In the genomic region with DNA sequence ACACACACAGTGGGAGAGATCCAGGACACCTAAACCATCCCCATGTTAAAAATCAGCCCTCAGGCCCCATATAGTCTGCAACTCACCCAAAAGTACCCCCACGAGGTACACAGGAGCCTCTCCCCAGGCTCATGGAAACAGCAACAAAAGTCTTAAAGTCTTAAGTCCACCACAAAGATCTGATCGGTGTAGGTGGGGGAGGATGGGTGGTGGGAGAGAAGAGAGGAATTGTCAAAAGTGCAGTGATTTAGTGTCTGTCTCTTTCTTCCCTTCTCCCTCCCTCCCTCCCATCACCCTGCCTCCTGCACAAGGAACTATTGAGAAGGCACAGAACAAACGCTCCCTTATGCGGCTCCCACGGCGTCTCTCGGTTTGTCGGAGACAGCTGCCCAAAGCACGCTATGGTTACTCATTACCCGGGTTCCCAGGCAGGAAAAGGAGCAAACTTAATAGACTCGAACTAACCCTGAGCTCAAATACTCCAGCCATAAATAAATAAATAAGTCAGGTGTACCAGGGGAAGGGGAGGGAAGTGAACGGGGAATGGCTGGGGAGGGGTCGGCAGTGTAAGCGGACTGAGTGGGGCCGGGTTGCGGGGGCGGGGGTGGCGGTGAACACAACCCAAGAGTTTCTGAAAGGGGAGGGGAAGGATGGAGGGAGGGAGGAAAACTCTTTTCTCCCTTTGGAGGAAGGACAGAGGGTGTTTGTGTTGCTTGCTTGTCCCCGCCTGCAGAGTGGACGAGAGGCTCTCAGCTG, we compare ENCODE assay signal across 9 cellular contexts.
DNase-seq lines count a peak whose midpoint lies in the region; ATAC-seq and TF ChIP-seq lines count a peak whose summit lies in the region.
"Had no signal": no experiment of that assay in that cellular context is flagged by ENCODE, and none has a peak within 500 bp of the region (broad histone marks: within the 10 kb centered on the region; RNA-seq: fewer than 3 reads in every experiment).

No MANE protein-coding gene starts in this region.

- H3K79me2 ChIP-seq in PC-9 (ENCODE audit: low read depth): no peaks in the 10 kb centered on the region

- H3K9me3 ChIP-seq in upper lobe of right lung: no peaks in the 10 kb centered on the region
- H3K9me3 ChIP-seq in PC-9 (ENCODE audit: insufficient read depth, low read depth): no peaks in the 10 kb centered on the region
- H3K9me3 ChIP-seq: SJCRH30 had no signal

- H3K4me2 ChIP-seq in PC-9: no peak overlapping the region

- H3K9me2 ChIP-seq in PC-9 (ENCODE audit: insufficient read depth): no peaks in the 10 kb centered on the region

- H3K4me3 ChIP-seq in upper lobe of right lung: no peak overlapping the region
- no peak overlapping the region for H3K4me3 ChIP-seq in PC-9
- H3K4me3 ChIP-seq: SJCRH30 had no signal

- POLR2A ChIA-PET in PC-9 (lab: Charles Lee; ENCODE audit: unreplicated experiment): no interaction called here

- DNase-seq in NCI-H510A treated with DMSO at 0.1 percent for 48 hours (lab: John Stamatoyannopoulos, UW) (peak; percentile 21), NCI-H510A (lab: John Stamatoyannopoulos, UW) (no peak), kidney glomerular epithelial cell (lab: John Stamatoyannopoulos, UW) (peak; percentile 95), upper lobe of right lung (no peak), SHP77 treated with DMSO at 0.1 percent for 48 hours (lab: John Stamatoyannopoulos, UW) (no peak), GOT3 (lab: John Stamatoyannopoulos, UW) (no peak), PC-9 (no peak)

- CTCF ChIA-PET in PC-9 (lab: Charles Lee): no interaction called here

- H4K20me1 ChIP-seq in PC-9 (ENCODE audit: insufficient read depth): no peaks in the 10 kb centered on the region

- intact Hi-C loops in upper lobe of right lung (cut with DNase I): no loop called here
- intact Hi-C loops in PC-9 (cut with micrococcal nuclease; ENCODE audit: unreplicated experiment): no loop called here

- H3K4me1 ChIP-seq in upper lobe of right lung (no peaks in the 10 kb centered on the region), PC-9 (replicated peaks; ENCODE audit: insufficient read depth) (peaks cover 51% of the 10 kb centered on the region)
- H3K4me1 ChIP-seq: SJCRH30 had no signal

- TF ChIP-seq CTCF in upper lobe of right lung (IDR thresholded peaks at IDR 0.05): no peak
- TF ChIP-seq CTCF in PC-9 (conservative IDR thresholded peaks at IDR 0.05): no peak

- peaks cover 37% of the 10 kb centered on the region for H3F3A ChIP-seq in PC-9 (ENCODE audit: insufficient read depth, low read depth)

- ATAC-seq in upper lobe of right lung: peak; percentile 38

- peaks cover 9% of the 10 kb centered on the region for H3K27me3 ChIP-seq in upper lobe of right lung
- H3K27me3 ChIP-seq in PC-9 (ENCODE audit: insufficient read depth, low read depth): no peaks in the 10 kb centered on the region

- H3K27ac ChIP-seq in angular gyrus (ENCODE audit: low read depth, low read length) (peak overlapping the region; percentile 53), upper lobe of right lung (no peak overlapping the region), PC-9 (no peak overlapping the region)
- H3K27ac ChIP-seq: SJCRH30 had no signal

- no TSS peak for BruUV-seq in PC-9 (replicated peaks; lab: Mats Ljungman, UMichigan)

- no peak overlapping the region for H2AFZ ChIP-seq in PC-9

- H3K36me3 ChIP-seq in upper lobe of right lung (no peaks in the 10 kb centered on the region), PC-9 (ENCODE audit: low read depth) (no peaks in the 10 kb centered on the region)
- H3K36me3 ChIP-seq: SJCRH30 had no signal

Comparison
In these comparisons a context has a peak if more than half of its experiments do, and no peak if none do; other contexts are left out.
1. DNase-seq: peak in NCI-H510A treated with DMSO at 0.1 percent for 48 hours (single experiment) and kidney glomerular epithelial cell (single experiment); none in NCI-H510A (single experiment), upper lobe of right lung (single experiment), SHP77 treated with DMSO at 0.1 percent for 48 hours (single experiment), GOT3 (single experiment) and PC-9 (0 of 2).